Comparison of ENCODE assay signal across 14 cellular contexts in genomic region chr22:50516891-50517290, GRCh38. TPM values are rescaled to one million over a fixed set of nuclear protein-coding genes. Genes with fewer than 3 reads are reported as not detected.
A peak's percentile ranks its signal among the peaks of the same experiment; 100 is the strongest.
DNase-seq lines count a peak whose midpoint lies in the region; ATAC-seq, FAIRE-seq and TF ChIP-seq lines count a peak whose summit lies in the region.
"Had no signal": no experiment of that assay in that cellular context is flagged by ENCODE, and none has a peak within 500 bp of the region (broad histone marks: within the 10 kb centered on the region; RNA-seq: fewer than 3 reads in every experiment).

No MANE protein-coding gene starts in this region.

- TF ChIP-seq CTCF in RWPE1 (conservative IDR thresholded peaks at IDR 0.05; ENCODE audit: low read depth): no peak
- TF ChIP-seq CTCF in HepG2 (CRISPR knock-in tag; IDR thresholded peaks at IDR 0.05): no peak

- WGBS in HepG2 (ENCODE audit: low lambda C conversion rate): 92% methylated on average over 16 of the region's 16 CpGs

- TF ChIP-seq EP300 in HepG2 (IDR thresholded peaks at IDR 0.05; ENCODE audit: low read depth in 2 of 2, low read length in 2 of 2) (no peak), HepG2 (CRISPR knock-in tag; IDR thresholded peaks at IDR 0.05; ENCODE audit: borderline replicate concordance) (no peak)

- no peaks in the 10 kb centered on the region for H3K4me1 ChIP-seq in HepG2 (ENCODE audit: insufficient read depth, low read length)
- H3K4me1 ChIP-seq: A549, Caco-2 had no signal

- 0 out of 2 replicates have a peak overlapping the region, but pooled peaks have one; percentile 11 for H3K27ac ChIP-seq in RWPE1
- H3K27ac ChIP-seq in HepG2 (ENCODE audit: extremely low read length, insufficient read depth, low read length): no peak overlapping the region
- H3K27ac ChIP-seq: A549, GM23248 had no signal

- no peak for TF ChIP-seq RAD21 in HepG2 (CRISPR knock-in tag; IDR thresholded peaks at IDR 0.05)

- H3K36me3 ChIP-seq in HepG2 (replicated peaks in 1 of 2; ENCODE audit: control insufficient read depth in 1 of 2, insufficient read depth in 2 of 2, low read length in 2 of 2): peaks cover 17 to 49% of the 10 kb centered on the region in 2 experiments

- no peaks in the 10 kb centered on the region for H3K9me3 ChIP-seq in HepG2 (ENCODE audit: low read length)
- H3K9me3 ChIP-seq: A549, Caco-2 had no signal

- ATAC-seq in HepG2 (no peak), GM19328 (IDR thresholded peaks at IDR 0.05; ENCODE audit: unreplicated experiment) (no peak), GM21528 (IDR thresholded peaks at IDR 0.05; ENCODE audit: low FRiP score, unreplicated experiment) (no peak)
- ATAC-seq: A549 had no signal

- CTCF ChIA-PET in RWPE1 (lab: Yijun Ruan, JAX) (no interaction called here), HepG2 (lab: Yijun Ruan, JAX; ENCODE audit: low intra/inter-chr PET ratio, low total read pairs) (no interaction called here)

- FAIRE-seq in HepG2 (lab: Jason Lieb, UNC): no peak
- FAIRE-seq: A549 had no signal

- intact Hi-C loops in HepG2 (cut with micrococcal nuclease; ENCODE audit: unreplicated experiment): no loop called here

- DNase-seq in D341Med (ENCODE audit: low spot score): peak; percentile 8
- DNase-seq in RWPE1 (ENCODE audit: low spot score): no peak
- DNase-seq in HepG2 (ENCODE audit: low spot score): no peak
- DNase-seq: Caco-2; CD8-positive, alpha-beta memory T cell; DMS53; GF-D8; GM23248; H9; IMR-90; KG1 had no signal

- in situ Hi-C loops in HepG2 (cut with HindIII; ENCODE audit: extremely low pct_ligation_motif_present, low pct_unique_long_range_greater_than_20kb): no loop called here

- H3K79me2 ChIP-seq in HepG2 (ENCODE audit: insufficient read depth, low read length): peaks cover 31% of the 10 kb centered on the region

- BruUV-seq in HepG2 (replicated peaks; lab: Mats Ljungman, UMichigan): no TSS peak

- no peak overlapping the region for H3K9ac ChIP-seq in HepG2 (ENCODE audit: insufficient read depth, low read depth, low read length)
- H3K9ac ChIP-seq: GM23248 had no signal

- no peak overlapping the region for H3K4me3 ChIP-seq in HepG2 (replicated peaks in 1 of 3; ENCODE audit: insufficient read depth in 1 of 3, low read depth in 2 of 3, low read length in 3 of 3)
- H3K4me3 ChIP-seq: A549, GM23248 had no signal

- no peak for TF ChIP-seq POLR2A in HepG2 (IDR thresholded peaks at IDR 0.05; ENCODE audit: insufficient read depth in 1 of 2, low read depth in 2 of 2, low read length in 2 of 2)

- H2AFZ ChIP-seq in HepG2 (ENCODE audit: low read length): no peak overlapping the region
- H2AFZ ChIP-seq: GM23248 had no signal

- POLR2A ChIA-PET in RWPE1 (lab: Yijun Ruan, JAX; ENCODE audit: low non-redundant PET): no interaction called here
- POLR2A ChIA-PET in HepG2 (lab: Yijun Ruan, JAX): interaction anchor here (1.5 kb wide), 1 partner anchor 9 kb away, joined by 6 read pairs; the partner anchor contains the start of gene SCO2

- no peaks in the 10 kb centered on the region for H4K20me1 ChIP-seq in HepG2 (ENCODE audit: insufficient read depth, low read length)

- no peak overlapping the region for H3K4me2 ChIP-seq in HepG2 (ENCODE audit: low read depth, low read length)
- H3K4me2 ChIP-seq: A549 had no signal

- H3K27me3 ChIP-seq in HepG2 (ENCODE audit: control insufficient read depth in 1 of 2, insufficient read depth in 2 of 2, low read length in 2 of 2): no peaks in the 10 kb centered on the region

RNA-seq across cellular contexts. Expression of gene SCO2, which starts 8.5 kb away (rescaled TPM):
- 2.1 and 3.7 TPM in 2 replicates for total RNA-seq in HepG2 (2016; rRNA removed; fragmentation: Illumina TruSeq; extraction: Trizol)
- 2.3 and 3.6 TPM in 2 replicates for total RNA-seq in HepG2 (2016; cell fraction: cytosol; rRNA removed; fragmentation: Illumina TruSeq; extraction: Trizol; ENCODE audit: low read depth)
- 1.5 and 1.8 TPM in 2 replicates for total RNA-seq in HepG2 (2016; cell fraction: insoluble cytoplasmic fraction; rRNA removed; fragmentation: Illumina TruSeq; extraction: Trizol)
- 2.2 and 2.9 TPM in 2 replicates for total RNA-seq in HepG2 (2016; cell fraction: membrane; rRNA removed; fragmentation: Illumina TruSeq; extraction: Trizol)
- total RNA-seq in HepG2 (2016; cell fraction: nucleus; rRNA removed; fragmentation: Illumina TruSeq; extraction: Trizol): not detected in 2 replicates
- 0.32 and 0.85 TPM in 2 replicates for polyA plus RNA-seq in HepG2 (2011; rRNA removed)
- 1.9 and 4.5 TPM in 2 replicates for polyA plus RNA-seq in HepG2 (2011; cell fraction: cytosol; rRNA removed)
- polyA plus RNA-seq in HepG2 (2011; cell fraction: nucleus; rRNA removed): 2.8 TPM in 2 replicates
- 1.1 TPM in 1 of 2 replicates, not detected in the other for polyA plus RNA-seq in HepG2 (2012)
- polyA plus RNA-seq in HepG2 (2016; cell fraction: cytosol; fragmentation: Illumina TruSeq; extraction: Trizol; ENCODE audit: low read depth): 4.0 and 4.2 TPM in 2 replicates
- polyA plus RNA-seq in HepG2 (2016; cell fraction: insoluble cytoplasmic fraction; fragmentation: Illumina TruSeq; extraction: Trizol; ENCODE audit: low read depth): 1.6 and 2.3 TPM in 2 replicates
- polyA plus RNA-seq in HepG2 (2016; cell fraction: membrane; fragmentation: Illumina TruSeq; extraction: Trizol; ENCODE audit: low read depth): 2.3 and 2.8 TPM in 2 replicates
- polyA plus RNA-seq in HepG2 (2016; cell fraction: nucleus; fragmentation: Illumina TruSeq; extraction: Trizol; ENCODE audit: insufficient read depth, low read depth): 2.8 and 3.5 TPM in 2 replicates
- polyA minus RNA-seq in HepG2 (2011; rRNA and poly(A)+ RNA removed; ENCODE audit: low replicate concordance): 0.40 and 2.2 TPM in 2 replicates
- 0.97 and 1.8 TPM in 2 replicates for polyA minus RNA-seq in HepG2 (2011; cell fraction: cytosol; rRNA and poly(A)+ RNA removed)
- 1.4 TPM in 1 of 2 replicates, not detected in the other for polyA minus RNA-seq in HepG2 (2011; cell fraction: nucleus; rRNA and poly(A)+ RNA removed)

RNA-seq across cellular contexts. Expression of gene NCAPH2, which starts 8.9 kb away (rescaled TPM):
- 44.1 and 64.4 TPM in 2 replicates for total RNA-seq in HepG2 (2016; rRNA removed; fragmentation: Illumina TruSeq; extraction: Trizol)
- total RNA-seq in HepG2 (2016; cell fraction: cytosol; rRNA removed; fragmentation: Illumina TruSeq; extraction: Trizol; ENCODE audit: low read depth): 21.9 and 25.9 TPM in 2 replicates
- 38.6 and 60.9 TPM in 2 replicates for total RNA-seq in HepG2 (2016; cell fraction: insoluble cytoplasmic fraction; rRNA removed; fragmentation: Illumina TruSeq; extraction: Trizol)
- total RNA-seq in HepG2 (2016; cell fraction: membrane; rRNA removed; fragmentation: Illumina TruSeq; extraction: Trizol): 36.3 and 40.8 TPM in 2 replicates
- total RNA-seq in HepG2 (2016; cell fraction: nucleus; rRNA removed; fragmentation: Illumina TruSeq; extraction: Trizol): 55.8 and 71.9 TPM in 2 replicates
- polyA plus RNA-seq in HepG2 (2011; rRNA removed): 27.6 and 28.1 TPM in 2 replicates
- 14.9 and 27.9 TPM in 2 replicates for polyA plus RNA-seq in HepG2 (2011; cell fraction: cytosol; rRNA removed)
- 133 and 198 TPM in 2 replicates for polyA plus RNA-seq in HepG2 (2011; cell fraction: nucleus; rRNA removed)
- polyA plus RNA-seq in HepG2 (2012): 18.5 and 22.1 TPM in 2 replicates
- 19.2 and 20.6 TPM in 2 replicates for polyA plus RNA-seq in HepG2 (2016; cell fraction: cytosol; fragmentation: Illumina TruSeq; extraction: Trizol; ENCODE audit: low read depth)
- 35.4 and 35.6 TPM in 2 replicates for polyA plus RNA-seq in HepG2 (2016; cell fraction: insoluble cytoplasmic fraction; fragmentation: Illumina TruSeq; extraction: Trizol; ENCODE audit: low read depth)
- 30.3 and 30.4 TPM in 2 replicates for polyA plus RNA-seq in HepG2 (2016; cell fraction: membrane; fragmentation: Illumina TruSeq; extraction: Trizol; ENCODE audit: low read depth)
- 141 and 144 TPM in 2 replicates for polyA plus RNA-seq in HepG2 (2016; cell fraction: nucleus; fragmentation: Illumina TruSeq; extraction: Trizol; ENCODE audit: insufficient read depth, low read depth)
- polyA minus RNA-seq in HepG2 (2011; rRNA and poly(A)+ RNA removed; ENCODE audit: low replicate concordance): 32.7 and 68.1 TPM in 2 replicates
- polyA minus RNA-seq in HepG2 (2011; cell fraction: cytosol; rRNA and poly(A)+ RNA removed): 16.6 and 22.2 TPM in 2 replicates
- polyA minus RNA-seq in HepG2 (2011; cell fraction: nucleus; rRNA and poly(A)+ RNA removed): 13.8 and 21.0 TPM in 2 replicates

RNA-seq across cellular contexts. Expression of gene LMF2, which starts 9.4 kb away (rescaled TPM):
- 10.2 and 30.6 TPM in 2 replicates for total RNA-seq in HepG2 (2016; rRNA removed; fragmentation: Illumina TruSeq; extraction: Trizol)
- total RNA-seq in HepG2 (2016; cell fraction: cytosol; rRNA removed; fragmentation: Illumina TruSeq; extraction: Trizol; ENCODE audit: low read depth): 6.3 and 7.5 TPM in 2 replicates
- 8.1 and 32.3 TPM in 2 replicates for total RNA-seq in HepG2 (2016; cell fraction: insoluble cytoplasmic fraction; rRNA removed; fragmentation: Illumina TruSeq; extraction: Trizol)
- 12.9 and 13.8 TPM in 2 replicates for total RNA-seq in HepG2 (2016; cell fraction: membrane; rRNA removed; fragmentation: Illumina TruSeq; extraction: Trizol)
- 37.5 and 43.9 TPM in 2 replicates for total RNA-seq in HepG2 (2016; cell fraction: nucleus; rRNA removed; fragmentation: Illumina TruSeq; extraction: Trizol)
- polyA plus RNA-seq in HepG2 (2011; rRNA removed): 23.3 and 37.9 TPM in 2 replicates
- polyA plus RNA-seq in HepG2 (2011; cell fraction: cytosol; rRNA removed): 18.2 and 36.8 TPM in 2 replicates
- polyA plus RNA-seq in HepG2 (2011; cell fraction: nucleus; rRNA removed): 284 and 409 TPM in 2 replicates
- polyA plus RNA-seq in HepG2 (2012): 20.6 and 26.6 TPM in 2 replicates
- polyA plus RNA-seq in HepG2 (2016; cell fraction: cytosol; fragmentation: Illumina TruSeq; extraction: Trizol; ENCODE audit: low read depth): 9.6 and 9.7 TPM in 2 replicates
- 10.4 and 13.2 TPM in 2 replicates for polyA plus RNA-seq in HepG2 (2016; cell fraction: insoluble cytoplasmic fraction; fragmentation: Illumina TruSeq; extraction: Trizol; ENCODE audit: low read depth)
- polyA plus RNA-seq in HepG2 (2016; cell fraction: membrane; fragmentation: Illumina TruSeq; extraction: Trizol; ENCODE audit: low read depth): 11.7 and 14.1 TPM in 2 replicates
- polyA plus RNA-seq in HepG2 (2016; cell fraction: nucleus; fragmentation: Illumina TruSeq; extraction: Trizol; ENCODE audit: insufficient read depth, low read depth): 103 and 105 TPM in 2 replicates
- polyA minus RNA-seq in HepG2 (2011; rRNA and poly(A)+ RNA removed; ENCODE audit: low replicate concordance): 33.1 and 122 TPM in 2 replicates
- 51.0 and 56.0 TPM in 2 replicates for polyA minus RNA-seq in HepG2 (2011; cell fraction: cytosol; rRNA and poly(A)+ RNA removed)
- polyA minus RNA-seq in HepG2 (2011; cell fraction: nucleus; rRNA and poly(A)+ RNA removed): 27.5 and 28.8 TPM in 2 replicates

RNA-seq across cellular contexts. Expression of gene TYMP, which starts 12.9 kb away (rescaled TPM):
- 2.3 and 3.9 TPM in 2 replicates for total RNA-seq in HepG2 (2016; rRNA removed; fragmentation: Illumina TruSeq; extraction: Trizol)
- total RNA-seq in HepG2 (2016; cell fraction: cytosol; rRNA removed; fragmentation: Illumina TruSeq; extraction: Trizol; ENCODE audit: low read depth): 1.0 and 1.1 TPM in 2 replicates
- total RNA-seq in HepG2 (2016; cell fraction: insoluble cytoplasmic fraction; rRNA removed; fragmentation: Illumina TruSeq; extraction: Trizol): 2.2 and 3.5 TPM in 2 replicates
- total RNA-seq in HepG2 (2016; cell fraction: membrane; rRNA removed; fragmentation: Illumina TruSeq; extraction: Trizol): 1.8 TPM in 2 replicates
- 1.9 and 3.1 TPM in 2 replicates for total RNA-seq in HepG2 (2016; cell fraction: nucleus; rRNA removed; fragmentation: Illumina TruSeq; extraction: Trizol)
- polyA plus RNA-seq in HepG2 (2011; rRNA removed): 4.3 and 7.5 TPM in 2 replicates
- 4.9 and 6.1 TPM in 2 replicates for polyA plus RNA-seq in HepG2 (2011; cell fraction: cytosol; rRNA removed)
- 37.1 and 45.0 TPM in 2 replicates for polyA plus RNA-seq in HepG2 (2011; cell fraction: nucleus; rRNA removed)
- polyA plus RNA-seq in HepG2 (2012): 3.0 and 4.0 TPM in 2 replicates
- 1.3 and 1.4 TPM in 2 replicates for polyA plus RNA-seq in HepG2 (2016; cell fraction: cytosol; fragmentation: Illumina TruSeq; extraction: Trizol; ENCODE audit: low read depth)
- 2.9 and 3.2 TPM in 2 replicates for polyA plus RNA-seq in HepG2 (2016; cell fraction: insoluble cytoplasmic fraction; fragmentation: Illumina TruSeq; extraction: Trizol; ENCODE audit: low read depth)
- 0.84 and 0.96 TPM in 2 replicates for polyA plus RNA-seq in HepG2 (2016; cell fraction: membrane; fragmentation: Illumina TruSeq; extraction: Trizol; ENCODE audit: low read depth)
- polyA plus RNA-seq in HepG2 (2016; cell fraction: nucleus; fragmentation: Illumina TruSeq; extraction: Trizol; ENCODE audit: insufficient read depth, low read depth): 3.0 and 4.9 TPM in 2 replicates
- polyA minus RNA-seq in HepG2 (2011; rRNA and poly(A)+ RNA removed; ENCODE audit: low replicate concordance): 1.9 and 3.4 TPM in 2 replicates
- 2.0 and 2.6 TPM in 2 replicates for polyA minus RNA-seq in HepG2 (2011; cell fraction: cytosol; rRNA and poly(A)+ RNA removed)
- polyA minus RNA-seq in HepG2 (2011; cell fraction: nucleus; rRNA and poly(A)+ RNA removed): 3.6 and 4.0 TPM in 2 replicates

RNA-seq across cellular contexts. Expression of gene KLHDC7B, which starts 28.8 kb away (rescaled TPM):
- not detected in 2 replicates for total RNA-seq in HepG2 (2016; rRNA removed; fragmentation: Illumina TruSeq; extraction: Trizol)
- not detected in 2 replicates for total RNA-seq in HepG2 (2016; cell fraction: cytosol; rRNA removed; fragmentation: Illumina TruSeq; extraction: Trizol; ENCODE audit: low read depth)
- not detected in 2 replicates for total RNA-seq in HepG2 (2016; cell fraction: insoluble cytoplasmic fraction; rRNA removed; fragmentation: Illumina TruSeq; extraction: Trizol)
- not detected in 2 replicates for total RNA-seq in HepG2 (2016; cell fraction: membrane; rRNA removed; fragmentation: Illumina TruSeq; extraction: Trizol)
- total RNA-seq in HepG2 (2016; cell fraction: nucleus; rRNA removed; fragmentation: Illumina TruSeq; extraction: Trizol): not detected in 2 replicates
- polyA plus RNA-seq in HepG2 (2011; rRNA removed): 0.11 and 0.17 TPM in 2 replicates
- polyA plus RNA-seq in HepG2 (2011; cell fraction: cytosol; rRNA removed): 0.09 TPM in 2 replicates
- polyA plus RNA-seq in HepG2 (2011; cell fraction: nucleus; rRNA removed): 0.68 and 0.81 TPM in 2 replicates
- 0.12 and 0.47 TPM in 2 replicates for polyA plus RNA-seq in HepG2 (2012)
- polyA plus RNA-seq in HepG2 (2016; cell fraction: cytosol; fragmentation: Illumina TruSeq; extraction: Trizol; ENCODE audit: low read depth): 0.03 TPM in 1 of 2 replicates, not detected in the other
- not detected in 2 replicates for polyA plus RNA-seq in HepG2 (2016; cell fraction: insoluble cytoplasmic fraction; fragmentation: Illumina TruSeq; extraction: Trizol; ENCODE audit: low read depth)
- not detected in 2 replicates for polyA plus RNA-seq in HepG2 (2016; cell fraction: membrane; fragmentation: Illumina TruSeq; extraction: Trizol; ENCODE audit: low read depth)
- polyA plus RNA-seq in HepG2 (2016; cell fraction: nucleus; fragmentation: Illumina TruSeq; extraction: Trizol; ENCODE audit: insufficient read depth, low read depth): 0.09 TPM in 1 of 2 replicates, not detected in the other
- polyA minus RNA-seq in HepG2 (2011; rRNA and poly(A)+ RNA removed; ENCODE audit: low replicate concordance): 0.24 and 1.1 TPM in 2 replicates
- 0.26 and 0.49 TPM in 2 replicates for polyA minus RNA-seq in HepG2 (2011; cell fraction: cytosol; rRNA and poly(A)+ RNA removed)
- 0.13 and 0.50 TPM in 2 replicates for polyA minus RNA-seq in HepG2 (2011; cell fraction: nucleus; rRNA and poly(A)+ RNA removed)
- total RNA-seq: GM23248, H9, IMR-90 had no signal
